In the genomic region with DNA sequence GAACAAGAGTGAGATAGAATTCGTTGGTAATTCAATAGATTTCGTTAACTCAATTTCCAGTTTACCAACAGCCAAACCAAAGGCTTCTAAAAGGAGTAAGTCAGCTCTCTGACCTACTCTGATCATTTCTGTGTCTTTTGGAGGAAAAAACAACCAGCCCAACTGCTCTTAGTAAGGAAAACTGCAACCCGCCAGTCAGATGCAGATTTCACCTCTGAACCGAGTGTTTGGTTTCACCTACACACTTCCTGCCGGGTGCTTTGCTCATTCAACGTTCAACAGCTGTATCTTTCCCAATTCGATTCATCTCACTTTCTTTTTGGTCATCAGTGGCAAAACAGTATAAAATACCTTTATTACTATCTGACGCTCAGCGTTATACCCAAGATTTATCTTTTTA, we compare ENCODE assay signal across 9 cellular contexts. TPM values are rescaled to one million over a fixed set of nuclear protein-coding genes. Genes with fewer than 3 reads are reported as not detected.
DNase-seq lines count a peak whose midpoint lies in the region; ATAC-seq and TF ChIP-seq lines count a peak whose summit lies in the region.
"Had no signal": no experiment of that assay in that cellular context is flagged by ENCODE, and none has a peak within 500 bp of the region (broad histone marks: within the 10 kb centered on the region; RNA-seq: fewer than 3 reads in every experiment).

No MANE protein-coding gene starts in this region.

- H3K4me1 ChIP-seq in DND-41 (ENCODE audit: insufficient read depth, low read length), result peaks cover 65% of the 10 kb centered on the region

- DNase-seq in DND-41 (peak; percentile 77), SHP77 treated with DMSO at 0.1 percent for 48 hours (lab: John Stamatoyannopoulos, UW) (peak; percentile 7), immature natural killer cell (peak in 2 of 3 donors; percentile 39 to 46), NCI-H1105 (lab: John Stamatoyannopoulos, UW) (no peak), glomerular visceral epithelial cell (ENCODE audit: extremely low spot score) (no peak), NCI-H1105 treated with DMSO at 0.1 percent for 48 hours (lab: John Stamatoyannopoulos, UW) (no peak), NCI-H128 (lab: John Stamatoyannopoulos, UW; ENCODE audit: unreplicated experiment) (no peak)

- H3K36me3 Mint-ChIP-seq in immature natural killer cell, result peaks cover 0 to 3% (median 0%) of the 10 kb centered on the region in 3 donors

- H3K4me3 ChIP-seq in DND-41 (ENCODE audit: low read depth in 1 of 2, low read length in 2 of 2), result peak overlapping the region; percentile 2 to 40; a peak in 3 of 4 replicates

- H3K27ac ChIP-seq in DND-41 (ENCODE audit: low read length), result peak overlapping the region; percentile 100

- H3K9ac ChIP-seq in DND-41 (ENCODE audit: low read depth, low read length), result peak overlapping the region; percentile 64

- TF ChIP-seq CTCF in DND-41 (IDR thresholded peaks at IDR 0.05; ENCODE audit: borderline replicate concordance, extremely low read depth, low read length, poor library complexity, severe bottlenecking), result no peak

- peaks cover 0 to 7% (median 4%) of the 10 kb centered on the region in 3 donors for H3K27me3 Mint-ChIP-seq in immature natural killer cell (ENCODE audit: low read depth in 3 of 3)

- H3K36me3 ChIP-seq in DND-41 (ENCODE audit: insufficient read depth, low read length), result no peaks in the 10 kb centered on the region

- H3K9me3 ChIP-seq in DND-41 (ENCODE audit: insufficient read depth, low read length, severe bottlenecking), result no peaks in the 10 kb centered on the region

- H3K79me2 ChIP-seq in DND-41 (ENCODE audit: insufficient read depth, low read length), result peaks cover 18% of the 10 kb centered on the region; the same call in 1 of the 2 replicates

- ATAC-seq in DND-41 (ENCODE audit: insufficient read depth, low read depth), result peak; percentile 79
- peak; percentile 65 for ATAC-seq in GM21717 (IDR thresholded peaks at IDR 0.05; ENCODE audit: unreplicated experiment)

- no peaks in the 10 kb centered on the region for H3K9me3 Mint-ChIP-seq in immature natural killer cell

- H3K27ac Mint-ChIP-seq in immature natural killer cell, result peak overlapping the region; percentile 87 to 97 (median 91)

- no peaks in the 10 kb centered on the region for H4K20me1 ChIP-seq in DND-41 (ENCODE audit: insufficient read depth, low read length)

- H3K4me2 ChIP-seq in DND-41 (ENCODE audit: insufficient read depth, low read length), result peak overlapping the region; percentile 67

- peak overlapping the region; percentile 56 to 79 (median 59) for H3K4me3 Mint-ChIP-seq in immature natural killer cell

- no peaks in the 10 kb centered on the region for H3K27me3 ChIP-seq in DND-41 (ENCODE audit: insufficient read depth, low read length, poor library complexity)

- H3K4me1 Mint-ChIP-seq in immature natural killer cell, result peaks cover 32 to 43% of the 10 kb centered on the region in 2 donors

- 0 out of 2 replicates have a peak overlapping the region, but pooled peaks have one; percentile 25 for H2AFZ ChIP-seq in DND-41 (ENCODE audit: low read depth, low read length)

RNA-seq across cellular contexts. Expression of a gene that starts 24.5 kb away (rescaled TPM):
- polyA plus RNA-seq in immature natural killer cell, result over 10,000 TPM; 26,219 to 39,735 (median 28,691) TPM

RNA-seq across cellular contexts. Expression of a gene that starts 45.0 kb away (rescaled TPM):
- polyA plus RNA-seq in immature natural killer cell, result not detected
- polyA plus RNA-seq: endothelial cell of umbilical vein had no signal

Comparison
In these comparisons a context has a peak if more than half of its experiments do, and no peak if none do; other contexts are left out.
1. DNase-seq: peak in DND-41 (single experiment), SHP77 treated with DMSO at 0.1 percent for 48 hours (single experiment) and immature natural killer cell (2 of 3); none in NCI-H1105 (single experiment), glomerular visceral epithelial cell (single experiment), NCI-H1105 treated with DMSO at 0.1 percent for 48 hours (single experiment) and NCI-H128 (single experiment).